8 cellular contexts compared by ENCODE assay signal in the genomic region with DNA sequence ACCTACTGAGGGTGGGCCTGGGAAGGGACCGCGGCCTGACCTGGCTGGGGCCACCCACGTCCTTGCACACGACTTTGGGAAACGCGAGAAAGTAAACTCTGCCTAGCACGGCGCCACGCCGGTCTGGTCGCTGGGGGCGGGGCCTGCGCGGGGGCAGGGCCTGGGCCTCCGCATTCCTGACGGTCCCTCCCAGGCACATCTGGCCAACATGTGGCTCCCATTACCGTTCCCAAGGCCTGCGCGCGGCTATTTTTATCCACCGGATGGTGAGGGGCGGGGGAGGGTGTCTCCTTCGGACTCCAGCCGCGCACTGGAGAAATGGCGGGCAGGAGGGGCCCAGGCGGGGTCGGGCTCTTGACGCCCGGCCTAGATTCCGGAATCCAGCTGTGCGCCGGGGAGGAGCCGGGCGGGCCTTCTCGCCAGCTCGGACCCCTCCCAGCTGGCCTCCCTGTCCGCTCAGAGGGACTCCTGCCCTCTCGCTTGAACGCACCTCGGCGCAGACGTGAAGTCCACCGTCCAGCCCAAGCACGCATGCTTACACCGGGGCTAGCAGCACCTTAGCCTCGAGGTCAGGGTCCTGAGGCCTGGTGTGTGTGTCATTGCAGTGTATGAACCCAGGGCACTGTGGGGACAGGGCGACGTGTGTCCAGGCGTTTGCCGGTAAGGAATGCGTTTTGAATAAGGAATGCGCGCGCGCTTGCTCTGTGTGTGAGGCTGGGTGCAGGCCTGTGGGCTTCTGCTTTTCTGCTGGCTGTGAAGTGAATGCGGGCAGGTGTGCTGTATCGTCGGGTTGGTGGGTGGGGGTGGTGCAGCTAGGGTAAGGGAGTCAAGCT. TPM values are rescaled to one million over a fixed set of nuclear protein-coding genes. Genes with fewer than 3 reads are reported as not detected.
DNase-seq lines count a peak whose midpoint lies in the region; ATAC-seq, FAIRE-seq and TF ChIP-seq lines count a peak whose summit lies in the region.

No MANE protein-coding gene starts in this region.

- H3K79me1 ChIP-seq in neuronal stem cell (ENCODE audit: low read depth, low read length): no peaks in the 10 kb centered on the region

- H4K8ac ChIP-seq in neuronal stem cell (ENCODE audit: low read depth, low read length): no peak overlapping the region

- H3K36me3 ChIP-seq in neuronal stem cell (replicated peaks in 1 of 2; ENCODE audit: control insufficient read depth in 2 of 2, insufficient read depth in 2 of 2, low read length in 2 of 2): peaks cover 0 to 44% of the 10 kb centered on the region in 2 donors

- peak overlapping the region; percentile 90 for H2BK15ac ChIP-seq in neuronal stem cell (ENCODE audit: low read length)

- peak overlapping the region; percentile 89 for H3K4me2 ChIP-seq in neuronal stem cell (ENCODE audit: insufficient read depth, low read length, poor library complexity, severe bottlenecking)

- no CpG with 5 or more reads among the region's 59 CpGs for WGBS in neuronal stem cell (ENCODE audit: extremely low coverage in 2 of 2, insufficient read length in 2 of 2, insufficient replicate concordance in 1 of 2), 2 donors

- peak overlapping the region; percentile 97 for H3K18ac ChIP-seq in neuronal stem cell (ENCODE audit: low read length)

- peak overlapping the region; percentile 79 for H2BK5ac ChIP-seq in neuronal stem cell (ENCODE audit: low read length)

- H3K9ac ChIP-seq in neuronal stem cell (ENCODE audit: low read depth, low read length, poor library complexity): peak overlapping the region; percentile 78

- no peak for ATAC-seq in HG03175 (IDR thresholded peaks at IDR 0.05; ENCODE audit: unreplicated experiment)
- no peak for ATAC-seq in HG03025 (IDR thresholded peaks at IDR 0.05; ENCODE audit: low FRiP score, unreplicated experiment)

- peak; percentile 8 for FAIRE-seq in GM19239 (lab: Jason Lieb, UNC)

- peak overlapping the region; percentile 56 for H3K27ac ChIP-seq in neuronal stem cell (replicated peaks; ENCODE audit: low read length)

- H4K91ac ChIP-seq in neuronal stem cell (ENCODE audit: low read depth, low read length, poor library complexity): no peak overlapping the region

- peak overlapping the region; percentile 74 for H2BK120ac ChIP-seq in neuronal stem cell (ENCODE audit: low read depth, low read length)

- no peak overlapping the region for H2AFZ ChIP-seq in neuronal stem cell (ENCODE audit: low read length)

- H3K9me3 ChIP-seq in neuronal stem cell (replicated peaks in 1 of 2; ENCODE audit: control insufficient read depth in 2 of 2, insufficient read depth in 1 of 2, low read depth in 1 of 2, low read length in 2 of 2): peaks cover 0 to 2% of the 10 kb centered on the region in 2 donors

- peak overlapping the region; percentile 98 for H2AK5ac ChIP-seq in neuronal stem cell (ENCODE audit: low read depth, low read length)

- peaks cover 14 to 25% of the 10 kb centered on the region in 2 donors for H3K4me1 ChIP-seq in neuronal stem cell (ENCODE audit: control insufficient read depth in 2 of 2, insufficient read depth in 1 of 2, low read depth in 1 of 2, low read length in 2 of 2)

- H3K23ac ChIP-seq in neuronal stem cell (ENCODE audit: low read depth, low read length, poor library complexity): peak overlapping the region; percentile 98

- H3K27me3 ChIP-seq in neuronal stem cell (ENCODE audit: control insufficient read depth in 3 of 3, insufficient read depth in 3 of 3, low read depth in 1 of 3, low read length in 3 of 3): peaks cover 0 to 40% (median 2%) of the 10 kb centered on the region in 3 experiments

- DNase-seq in GM19239 (ENCODE audit: insufficient read length, low spot score) (no peak), fibroblast of the aortic adventitia (ENCODE audit: low read depth) (peak; percentile 96), neuronal stem cell (ENCODE audit: low spot score) (peak; percentile 61), NCI-H1417 (lab: John Stamatoyannopoulos, UW) (no peak), UCSD-AML1 (lab: John Stamatoyannopoulos, UW; ENCODE audit: unreplicated experiment) (no peak)
- DNase-seq in activated CD4-positive, alpha-beta T cell treated with anti-CD3 and anti-CD28 coated beads, Interleukin-2, amount 50 U/mL, for 48 hours: peak; percentile 51 to 61

- peak overlapping the region; percentile 10 for H3K4ac ChIP-seq in neuronal stem cell (ENCODE audit: low read length)

- H2BK12ac ChIP-seq in neuronal stem cell (ENCODE audit: low read length): peak overlapping the region; percentile 47

- H3K4me3 ChIP-seq in fibroblast of the aortic adventitia (ENCODE audit: low read depth, low read length): peak overlapping the region; percentile 82
- peak overlapping the region; percentile 4 to 75 for H3K4me3 ChIP-seq in neuronal stem cell (ENCODE audit: low read length in 2 of 2)

- H3K14ac ChIP-seq in neuronal stem cell (ENCODE audit: low read length): peak overlapping the region; percentile 98

- no peak for TF ChIP-seq CTCF in fibroblast of the aortic adventitia (IDR thresholded peaks at IDR 0.05; ENCODE audit: insufficient read depth, low read length)

RNA-seq across cellular contexts. Expression of a gene that starts 2.1 kb away (rescaled TPM):
- 167 and 366 TPM in 2 replicates for total RNA-seq in fibroblast of the aortic adventitia (ENCODE audit: low replicate concordance)
- 26.4 TPM for polyA plus RNA-seq in neuronal stem cell (2013, experiment 1 of 2)
- 25.2 TPM for polyA plus RNA-seq in neuronal stem cell (2013, experiment 2 of 2)

RNA-seq across cellular contexts. Expression of a gene that starts 15.2 kb away (rescaled TPM):
- 5.2 and 9.3 TPM in 2 replicates for total RNA-seq in fibroblast of the aortic adventitia (ENCODE audit: low replicate concordance)
- polyA plus RNA-seq in neuronal stem cell (2013, experiment 1 of 2): 3.3 TPM
- 3.3 TPM for polyA plus RNA-seq in neuronal stem cell (2013, experiment 2 of 2)

Comparison
In these comparisons a context has a peak if more than half of its experiments do, and no peak if none do; other contexts are left out.
1. DNase-seq: peak in activated CD4-positive, alpha-beta T cell treated with anti-CD3 and anti-CD28 coated beads, Interleukin-2, amount 50 U/mL, for 48 hours (2 of 2), fibroblast of the aortic adventitia (single experiment) and neuronal stem cell (single experiment); none in GM19239 (single experiment), NCI-H1417 (0 of 3) and UCSD-AML1 (single experiment).